In the genomic region with DNA sequence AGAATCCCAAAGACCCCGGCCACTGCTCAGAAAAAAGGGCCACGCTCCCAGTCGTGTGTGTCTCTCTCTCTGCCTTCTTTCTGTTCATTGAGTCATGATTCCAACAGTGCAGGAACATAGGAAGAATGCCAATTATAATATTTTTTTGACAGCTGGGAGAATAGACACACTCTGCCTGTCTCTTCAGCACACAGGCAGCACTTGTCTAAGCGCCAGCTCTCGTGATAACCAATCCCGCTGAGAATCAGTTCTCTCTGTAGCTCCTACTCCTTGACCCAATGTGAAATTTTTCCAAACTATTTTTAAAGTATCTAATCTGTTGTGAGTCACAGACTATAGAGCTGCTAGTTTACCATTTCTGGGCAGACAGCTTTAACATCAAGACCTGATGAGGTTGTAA, we compare ENCODE assay signal across 12 cellular contexts.
A peak's percentile ranks its signal among the peaks of the same experiment; 100 is the strongest.
DNase-seq lines count a peak whose midpoint lies in the region; ATAC-seq and TF ChIP-seq lines count a peak whose summit lies in the region.
"Had no signal": no experiment of that assay in that cellular context is flagged by ENCODE, and none has a peak within 500 bp of the region (broad histone marks: within the 10 kb centered on the region; RNA-seq: fewer than 3 reads in every experiment).

No MANE protein-coding gene starts in this region.

- peaks cover 0 to 11% (median 0%) of the 10 kb centered on the region in 3 donors for H3K27me3 Mint-ChIP-seq in immature natural killer cell (ENCODE audit: low read depth in 3 of 3)
- H3K27me3 Mint-ChIP-seq: CD4-positive, alpha-beta T cell had no signal

- H3K4me1 ChIP-seq in body of pancreas (no peaks in the 10 kb centered on the region), left ventricle myocardium inferior (peaks cover 57% of the 10 kb centered on the region), sigmoid colon (peaks cover 0 to 15% (median 13%) of the 10 kb centered on the region in 4 donors)
- H3K4me1 ChIP-seq: colonic mucosa had no signal

- no peak for TF ChIP-seq POLR2A in body of pancreas (IDR thresholded peaks at IDR 0.05)
- no peak for TF ChIP-seq POLR2A in sigmoid colon (IDR thresholded peaks at IDR 0.05)

- 64 to 71% methylated on average over 6 of the region's 6 CpGs for WGBS in body of pancreas, 2 donors
- 80 to 88% methylated on average over 6 of the region's 6 CpGs for WGBS in sigmoid colon, 2 donors

- H3K36me3 Mint-ChIP-seq in immature natural killer cell = peaks cover 4 to 12% (median 9%) of the 10 kb centered on the region in 3 donors

- H3K4me3 Mint-ChIP-seq in immature natural killer cell = no peak overlapping the region
- H3K4me3 Mint-ChIP-seq: CD4-positive, alpha-beta T cell had no signal

- intact Hi-C loops in body of pancreas (cut with DNase I) (no loop called here), left ventricle myocardium inferior (cut with micrococcal nuclease) (no loop called here), sigmoid colon (cut with DNase I) (no loop called here)

- no peak overlapping the region for H3K27ac ChIP-seq in body of pancreas
- peak overlapping the region; percentile 84 for H3K27ac ChIP-seq in left ventricle myocardium inferior (replicated peaks)
- peak overlapping the region; percentile 28 to 72 (median 54) for H3K27ac ChIP-seq in sigmoid colon
- H3K27ac ChIP-seq: colonic mucosa, neutrophil had no signal

- no peak for TF ChIP-seq EP300 in sigmoid colon (IDR thresholded peaks at IDR 0.05)

- H3K27ac Mint-ChIP-seq in immature natural killer cell = no peak overlapping the region
- H3K27ac Mint-ChIP-seq: CD4-positive, alpha-beta T cell had no signal

- TF ChIP-seq CTCF in body of pancreas (IDR thresholded peaks at IDR 0.05) (no peak), left ventricle myocardium inferior (IDR thresholded peaks at IDR 0.05; ENCODE audit: borderline replicate concordance) (no peak), sigmoid colon (IDR thresholded peaks at IDR 0.05) (no peak)

- H3K4me3 ChIP-seq in body of pancreas (no peak overlapping the region), left ventricle myocardium inferior (peak overlapping the region; percentile 7), sigmoid colon (no peak overlapping the region)
- H3K4me3 ChIP-seq: colonic mucosa had no signal

- H3K36me3 ChIP-seq in body of pancreas (replicated peaks in 1 of 2; ENCODE audit: insufficient read depth in 1 of 2, low read depth in 2 of 2) = no peaks in the 10 kb centered on the region
- H3K36me3 ChIP-seq in left ventricle myocardium inferior = peaks cover 11% of the 10 kb centered on the region
- H3K36me3 ChIP-seq in sigmoid colon = no peaks in the 10 kb centered on the region
- H3K36me3 ChIP-seq: colonic mucosa, neutrophil had no signal

- peak; percentile 57 for ATAC-seq in body of pancreas

- peaks cover 43 to 58% of the 10 kb centered on the region in 2 donors for H3K4me1 Mint-ChIP-seq in immature natural killer cell

- H3K9me3 Mint-ChIP-seq in immature natural killer cell = no peaks in the 10 kb centered on the region

- DNase-seq in COLO829 (ENCODE audit: low spot score) (peak; percentile 53), body of pancreas (peak in 3 of 4 donors; percentile 37 to 59 (median 41)), left ventricle myocardium inferior (peak; percentile 75), sigmoid colon (peak; percentile 88), ecto neural progenitor cell (ENCODE audit: low spot score) (no peak), NCI-H2081 treated with DMSO at 0.1 percent for 48 hours (lab: John Stamatoyannopoulos, UW) (no peak), NCI-H510A treated with DMSO at 0.1 percent for 48 hours (lab: John Stamatoyannopoulos, UW) (no peak), immature natural killer cell (no peak)
- DNase-seq: CD4-positive, alpha-beta T cell; colonic mucosa; NCI-H1092 treated with DMSO at 0.1 percent for 48 hours had no signal

- H3K27me3 ChIP-seq in body of pancreas (no peaks in the 10 kb centered on the region), left ventricle myocardium inferior (ENCODE audit: low read depth) (no peaks in the 10 kb centered on the region), sigmoid colon (no peaks in the 10 kb centered on the region)
- H3K27me3 ChIP-seq: colonic mucosa, neutrophil had no signal

- no peaks in the 10 kb centered on the region for H3K9me3 ChIP-seq in body of pancreas
- H3K9me3 ChIP-seq in left ventricle myocardium inferior (replicated peaks) = peaks cover 18% of the 10 kb centered on the region
- H3K9me3 ChIP-seq in sigmoid colon = peaks cover 0 to 3% (median 0%) of the 10 kb centered on the region in 4 donors
- H3K9me3 ChIP-seq: colonic mucosa, neutrophil had no signal

Comparison
In these comparisons a context has a peak if more than half of its experiments do, and no peak if none do; other contexts are left out.
1. DNase-seq: peak in COLO829 (single experiment), body of pancreas (3 of 4), left ventricle myocardium inferior (single experiment) and sigmoid colon (single experiment); none in ecto neural progenitor cell (single experiment), NCI-H2081 treated with DMSO at 0.1 percent for 48 hours (single experiment), NCI-H510A treated with DMSO at 0.1 percent for 48 hours (single experiment) and immature natural killer cell (0 of 3).
2. H3K27ac ChIP-seq: peak in left ventricle myocardium inferior (single experiment) and sigmoid colon (4 of 4); none in body of pancreas (0 of 4).